Comparison of ENCODE assay signal across 8 cellular contexts in the genomic region with DNA sequence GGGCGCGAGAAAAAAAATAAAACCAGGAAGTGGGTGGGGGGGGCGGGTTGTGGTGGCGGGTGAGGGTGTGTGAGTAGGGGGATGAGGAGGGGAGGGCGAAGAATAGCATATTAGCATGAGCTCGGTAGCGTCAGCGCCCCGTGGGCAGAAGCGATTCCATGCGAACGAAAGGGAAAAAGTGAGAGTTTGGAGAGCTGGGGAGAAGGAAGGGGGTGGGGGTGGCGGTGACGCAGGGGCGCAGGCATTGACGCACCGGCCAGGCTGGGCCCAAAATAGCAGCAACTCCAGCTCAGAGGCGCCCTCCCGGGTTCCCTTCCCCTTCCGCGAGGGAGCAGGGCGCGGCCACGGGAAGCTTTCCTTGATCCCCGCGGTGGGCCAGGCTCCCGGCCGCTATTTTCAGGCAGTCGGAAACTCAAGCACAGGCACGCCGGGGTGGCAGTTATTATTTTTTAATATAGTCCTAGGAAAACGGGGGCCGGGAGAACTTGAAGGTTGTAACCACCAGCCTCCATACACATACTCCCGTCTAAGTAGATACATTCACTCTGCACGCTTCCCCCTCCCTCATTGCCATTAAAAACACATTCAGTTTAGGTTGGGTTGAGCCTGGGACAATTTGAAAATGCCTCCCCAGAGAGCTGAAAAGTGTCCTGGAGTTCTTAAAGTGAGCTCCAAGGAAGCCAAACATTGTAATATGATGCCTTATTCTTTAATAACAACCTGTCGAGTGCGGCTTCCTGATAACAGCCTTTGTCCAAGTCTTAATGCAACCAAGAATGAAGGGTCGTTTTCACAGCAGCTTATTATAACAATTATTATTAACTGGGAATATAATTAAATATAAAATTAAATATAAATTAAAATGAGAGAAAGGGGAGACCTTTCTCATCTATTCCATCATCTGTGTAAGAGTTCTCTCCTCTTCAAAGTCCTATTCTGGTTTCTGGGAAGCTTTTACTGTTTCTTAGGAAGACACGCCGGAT. TPM values are rescaled to one million over a fixed set of nuclear protein-coding genes. Genes with fewer than 3 reads are reported as not detected.
DNase-seq lines count a peak whose midpoint lies in the region; ATAC-seq and TF ChIP-seq lines count a peak whose summit lies in the region.

No MANE protein-coding gene starts in this region.

- peak; percentile 91 for DNase-seq in ACHN
- DNase-seq in NK-92 (lab: John Stamatoyannopoulos, UW; ENCODE audit: unreplicated experiment) = peak; percentile 47
- DNase-seq in activated CD8-positive, alpha-beta memory T cell treated with anti-CD3 and anti-CD28 coated beads, Interleukin-2, amount 50 U/mL, for 48 hours = peak; percentile 87
- peak; percentile 45 to 66 for DNase-seq in mesothelial cell of epicardium (ENCODE audit: low spot score in 2 of 2, unreplicated experiment in 2 of 2)
- peak; percentile 85 to 89 for DNase-seq in stimulated activated CD8-positive, alpha-beta memory T cell treated with anti-CD3 and anti-CD28 coated beads, Interleukin-15, amount 100 ng/mL, for 4 hours (ENCODE audit: low read depth in 2 of 2)

- peak overlapping the region; percentile 95 for H3K4me3 ChIP-seq in endocrine pancreas (ENCODE audit: control insufficient read depth, insufficient read depth, low read length)

- H3K9me3 Mint-ChIP-seq in mesothelial cell of epicardium = no peaks in the 10 kb centered on the region

- ATAC-seq in GM18907 (IDR thresholded peaks at IDR 0.05; ENCODE audit: unreplicated experiment) = peak; percentile 29
- ATAC-seq in HG03378 (IDR thresholded peaks at IDR 0.05; ENCODE audit: unreplicated experiment) = peak; percentile 15

- H3K9me3 ChIP-seq in endocrine pancreas (ENCODE audit: control insufficient read depth, low read length) = no peaks in the 10 kb centered on the region

- peak overlapping the region; percentile 86 for H3K4me3 Mint-ChIP-seq in mesothelial cell of epicardium

- peaks cover 27% of the 10 kb centered on the region for H3K4me1 Mint-ChIP-seq in mesothelial cell of epicardium

- H3K36me3 Mint-ChIP-seq in mesothelial cell of epicardium = no peaks in the 10 kb centered on the region

- H3K36me3 ChIP-seq in endocrine pancreas (ENCODE audit: control insufficient read depth, insufficient read depth, low read length) = no peaks in the 10 kb centered on the region

- peak overlapping the region; percentile 90 for H3K27ac Mint-ChIP-seq in mesothelial cell of epicardium

- H3K4me1 ChIP-seq in endocrine pancreas (ENCODE audit: control insufficient read depth, insufficient read depth, low read length) = peaks cover 25% of the 10 kb centered on the region

- H3K27me3 Mint-ChIP-seq in mesothelial cell of epicardium (ENCODE audit: low read depth) = peaks cover 35% of the 10 kb centered on the region

- H3K9ac ChIP-seq in endocrine pancreas (ENCODE audit: control insufficient read depth, insufficient read depth, low read length) = peak overlapping the region; percentile 100

- in situ Hi-C loops in ACHN (cut with HindIII; ENCODE audit: low pct_ligation_motif_present, low pct_unique_long_range_greater_than_20kb, low sequenced_read_pairs) = loop anchor here (25.0 kb wide), 1 partner anchor 253 kb away; no protein-coding TSS in a partner anchor

- H3K27me3 ChIP-seq in endocrine pancreas (ENCODE audit: control insufficient read depth, insufficient read depth, low read length) = no peaks in the 10 kb centered on the region

- TF ChIP-seq CTCF in mesothelial cell of epicardium (IDR thresholded peaks at IDR 0.05; ENCODE audit: unreplicated experiment) = no peak

RNA-seq across cellular contexts. Expression of a gene that starts 2.3 kb away (rescaled TPM):
- total RNA-seq in mesothelial cell of epicardium = 1.6 to 2.1 TPM (median 1.7 TPM) in 3 replicates

Comparison
In these comparisons a context has a peak if more than half of its experiments do, and no peak if none do; other contexts are left out.
1. Peak in every context shown above with its lines: DNase-seq, ATAC-seq and H3K4me3 ChIP-seq.